3 cellular contexts compared by ENCODE assay signal in the genomic region with DNA sequence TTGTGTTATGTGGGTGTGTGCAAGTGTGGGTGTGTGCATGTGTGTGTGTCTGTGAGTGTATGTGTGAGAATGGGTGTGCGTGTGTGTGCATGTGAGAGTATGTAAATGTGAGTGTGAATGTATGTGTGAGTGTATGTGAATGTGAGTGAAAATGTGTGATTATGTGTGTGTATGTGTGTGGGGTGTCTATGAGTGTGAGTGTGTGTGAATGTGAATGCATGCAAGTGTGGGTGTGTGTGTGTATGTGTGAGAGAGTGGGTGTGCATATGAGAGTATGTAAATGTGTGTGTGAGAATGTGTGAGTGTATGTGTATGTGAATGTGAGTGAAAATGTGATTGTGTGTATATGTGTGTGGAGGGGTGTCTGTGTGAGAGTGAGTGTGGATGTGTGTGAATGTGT.
TF ChIP-seq lines count a peak whose summit lies in the region.

No MANE protein-coding gene starts in this region.

TF ChIP-seq in GM12891, 5 proteins besides CTCF, POLR2A, EP300 and RAD21:
- TF ChIP-seq TAF1 (IDR thresholded peaks at IDR 0.05; ENCODE audit: low read depth, low read length) (no peak), SPI1 (IDR thresholded peaks at IDR 0.05; ENCODE audit: low read depth, low read length) (no peak), PAX5 (IDR thresholded peaks at IDR 0.05; ENCODE audit: insufficient read depth, low read length, severe bottlenecking) (no peak)

TF ChIP-seq in IMR-90, 13 proteins besides CTCF, POLR2A, EP300 and RAD21:
- no peak for TF ChIP-seq FOS (IDR thresholded peaks at IDR 0.05; ENCODE audit: low read depth, low read length)
- TF ChIP-seq USF2 (IDR thresholded peaks at IDR 0.05; ENCODE audit: low read depth, low read length) = no peak
- TF ChIP-seq RCOR1 (IDR thresholded peaks at IDR 0.05; ENCODE audit: insufficient replicate concordance, low read length) = no peak
- TF ChIP-seq NFE2L2 (IDR thresholded peaks at IDR 0.05; ENCODE audit: low read depth, low read length) = no peak

TF ChIP-seq in H1, 55 proteins besides CTCF, POLR2A, EP300 and RAD21:
- no peak for TF ChIP-seq SIN3A (conservative IDR thresholded peaks at IDR 0.05 in 1 of 2, IDR thresholded peaks at IDR 0.05 in 1 of 2; ENCODE audit: low read depth in 1 of 2, low read length in 2 of 2)
- no peak for TF ChIP-seq FOSL1 (IDR thresholded peaks at IDR 0.05; ENCODE audit: insufficient read depth, low read depth, low read length)
- no peak for TF ChIP-seq CEBPB (IDR thresholded peaks at IDR 0.05; ENCODE audit: low read depth, low read length)
- TF ChIP-seq USF2 (IDR thresholded peaks at IDR 0.05; ENCODE audit: low read length) = no peak
- TF ChIP-seq HDAC2 (IDR thresholded peaks at IDR 0.05; ENCODE audit: borderline replicate concordance in 1 of 2, low read depth in 2 of 2, low read length in 2 of 2) = no peak
- no peak for TF ChIP-seq POU5F1 (IDR thresholded peaks at IDR 0.05; ENCODE audit: low read depth, low read length)
- no peak for TF ChIP-seq YY1 (IDR thresholded peaks at IDR 0.05; ENCODE audit: low read depth, low read length)
- no peak for TF ChIP-seq CHD1 (IDR thresholded peaks at IDR 0.05; ENCODE audit: low read depth, low read length)
- no peak for TF ChIP-seq TAF7 (optimal IDR thresholded peaks at IDR 0.05; ENCODE audit: borderline replicate concordance, low read depth, low read length)
- TF ChIP-seq RBBP5 (IDR thresholded peaks at IDR 0.05; ENCODE audit: borderline replicate concordance, low read depth, low read length) = no peak
- TF ChIP-seq SUZ12 (IDR thresholded peaks at IDR 0.05; ENCODE audit: low read length) = no peak
- TF ChIP-seq NANOG (IDR thresholded peaks at IDR 0.05; ENCODE audit: insufficient read depth, low read depth, low read length, poor library complexity, severe bottlenecking) = no peak
- TF ChIP-seq ATF3 (IDR thresholded peaks at IDR 0.05; ENCODE audit: insufficient read depth, low read depth, low read length) = no peak
- TF ChIP-seq HDAC6 (IDR thresholded peaks at IDR 0.05; ENCODE audit: low read depth, low read length) = no peak
- TF ChIP-seq GABPA (IDR thresholded peaks at IDR 0.05; ENCODE audit: borderline replicate concordance, insufficient read depth, low read length) = no peak
- no peak for TF ChIP-seq NRF1 (IDR thresholded peaks at IDR 0.05; ENCODE audit: low read depth, low read length)
- no peak for TF ChIP-seq KDM1A (IDR thresholded peaks at IDR 0.05; ENCODE audit: borderline replicate concordance, low read length)
- TF ChIP-seq CREB1 (IDR thresholded peaks at IDR 0.05) = no peak
